Comparison of ENCODE assay signal across 1 cellular context in the genomic region with DNA sequence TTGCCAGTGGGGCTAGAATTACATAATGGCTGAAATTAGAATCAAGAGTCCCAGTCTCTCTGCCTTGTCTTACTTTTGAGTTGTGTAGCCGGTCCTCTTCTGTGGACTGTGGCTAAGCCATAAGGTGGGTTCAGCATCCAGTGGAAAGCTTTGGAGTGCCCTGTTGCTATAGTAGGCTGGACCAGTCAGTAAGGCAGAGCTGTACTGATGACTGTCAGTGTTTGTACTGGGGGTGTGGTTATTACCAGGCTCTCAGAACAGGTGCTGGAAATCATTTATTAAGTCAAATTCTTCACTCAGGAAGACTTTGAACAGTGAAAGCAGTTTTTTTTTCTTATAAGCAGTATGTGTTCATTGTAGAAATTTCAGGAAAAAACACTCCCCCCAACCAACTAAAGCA.
TF ChIP-seq lines count a peak whose summit lies in the region.

No MANE protein-coding gene starts in this region.

TF ChIP-seq in A549, 52 proteins besides CTCF, POLR2A, EP300 and RAD21 (continued from another document):
- TF ChIP-seq KDM5A (IDR thresholded peaks at IDR 0.05) (no peak), NFE2L2 (conservative IDR thresholded peaks at IDR 0.05; ENCODE audit: low read length) (no peak), FOSL2 (IDR thresholded peaks at IDR 0.05) (no peak), FOSL2 (CRISPR knock-in tag; IDR thresholded peaks at IDR 0.05) (no peak)
TF ChIP-seq in A549: peak in this region for 0.
